In genomic region chrX:18983711-18984380, GRCh38 we compare ENCODE assay signal across 8 cellular contexts. TPM values are rescaled to one million over a fixed set of nuclear protein-coding genes. Genes with fewer than 3 reads are reported as not detected.
A peak's percentile ranks its signal among the peaks of the same experiment; 100 is the strongest.
DNase-seq lines count a peak whose midpoint lies in the region; ATAC-seq, FAIRE-seq and TF ChIP-seq lines count a peak whose summit lies in the region.

A gene with protein sequence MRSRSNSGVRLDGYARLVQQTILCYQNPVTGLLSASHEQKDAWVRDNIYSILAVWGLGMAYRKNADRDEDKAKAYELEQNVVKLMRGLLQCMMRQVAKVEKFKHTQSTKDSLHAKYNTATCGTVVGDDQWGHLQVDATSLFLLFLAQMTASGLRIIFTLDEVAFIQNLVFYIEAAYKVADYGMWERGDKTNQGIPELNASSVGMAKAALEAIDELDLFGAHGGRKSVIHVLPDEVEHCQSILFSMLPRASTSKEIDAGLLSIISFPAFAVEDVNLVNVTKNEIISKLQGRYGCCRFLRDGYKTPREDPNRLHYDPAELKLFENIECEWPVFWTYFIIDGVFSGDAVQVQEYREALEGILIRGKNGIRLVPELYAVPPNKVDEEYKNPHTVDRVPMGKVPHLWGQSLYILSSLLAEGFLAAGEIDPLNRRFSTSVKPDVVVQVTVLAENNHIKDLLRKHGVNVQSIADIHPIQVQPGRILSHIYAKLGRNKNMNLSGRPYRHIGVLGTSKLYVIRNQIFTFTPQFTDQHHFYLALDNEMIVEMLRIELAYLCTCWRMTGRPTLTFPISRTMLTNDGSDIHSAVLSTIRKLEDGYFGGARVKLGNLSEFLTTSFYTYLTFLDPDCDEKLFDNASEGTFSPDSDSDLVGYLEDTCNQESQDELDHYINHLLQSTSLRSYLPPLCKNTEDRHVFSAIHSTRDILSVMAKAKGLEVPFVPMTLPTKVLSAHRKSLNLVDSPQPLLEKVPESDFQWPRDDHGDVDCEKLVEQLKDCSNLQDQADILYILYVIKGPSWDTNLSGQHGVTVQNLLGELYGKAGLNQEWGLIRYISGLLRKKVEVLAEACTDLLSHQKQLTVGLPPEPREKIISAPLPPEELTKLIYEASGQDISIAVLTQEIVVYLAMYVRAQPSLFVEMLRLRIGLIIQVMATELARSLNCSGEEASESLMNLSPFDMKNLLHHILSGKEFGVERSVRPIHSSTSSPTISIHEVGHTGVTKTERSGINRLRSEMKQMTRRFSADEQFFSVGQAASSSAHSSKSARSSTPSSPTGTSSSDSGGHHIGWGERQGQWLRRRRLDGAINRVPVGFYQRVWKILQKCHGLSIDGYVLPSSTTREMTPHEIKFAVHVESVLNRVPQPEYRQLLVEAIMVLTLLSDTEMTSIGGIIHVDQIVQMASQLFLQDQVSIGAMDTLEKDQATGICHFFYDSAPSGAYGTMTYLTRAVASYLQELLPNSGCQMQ (minus strand): TSS chrX:18984114. CDS start chrX:18983932, 182 bp downstream.

- intact Hi-C loops in CD4-positive, alpha-beta T cell (cut with DNase I, micrococcal nuclease) = loop anchor here (2.0 to 10.0 kb wide), 7 partner anchors 97 to 1281 kb away; partner anchors contain the start of genes CDKL5 (in 1 of the 2), PDHA1 (in 1 of the 2), RPS6KA3 (in 1 of the 2) and RS1 (in 1 of the 2)

- no peaks in the 10 kb centered on the region for H3K9me3 ChIP-seq in CD4-positive, alpha-beta T cell (ENCODE audit: control insufficient read depth, low read length)
- no peaks in the 10 kb centered on the region for H3K9me3 ChIP-seq in small intestine (ENCODE audit: control insufficient read depth, low read depth)

- H3K27me3 Mint-ChIP-seq in CD4-positive, alpha-beta T cell = no peaks in the 10 kb centered on the region
- H3K27me3 Mint-ChIP-seq in immature natural killer cell (ENCODE audit: low read depth in 3 of 3) = peaks cover 5 to 9% (median 6%) of the 10 kb centered on the region in 3 donors

- 1 to 28% (median 14%) methylated on average over 43 to 63 of the region's 63 CpGs for WGBS in small intestine, 3 donors

- peak within 1 kb of the TSS; percentile 49 to 77 for H3K4me3 ChIP-seq in small intestine (ENCODE audit: low read depth in 1 of 2, low read length in 2 of 2)

- CTCF ChIA-PET in CD4-positive, alpha-beta T cell (lab: Charles Lee) = no interaction called here

- peak within 1 kb of the TSS; percentile 91 for H3K27ac Mint-ChIP-seq in CD4-positive, alpha-beta T cell
- H3K27ac Mint-ChIP-seq in immature natural killer cell = peak within 1 kb of the TSS; percentile 82 to 94 (median 92)

- H3K36me3 ChIP-seq in small intestine (ENCODE audit: control insufficient read depth in 2 of 2, insufficient read depth in 2 of 2, low read length in 2 of 2) = no peaks in the 10 kb centered on the region

- H3K9me3 Mint-ChIP-seq in CD4-positive, alpha-beta T cell = no peaks in the 10 kb centered on the region
- peaks cover 0 to 2% (median 0%) of the 10 kb centered on the region in 6 donors for H3K9me3 Mint-ChIP-seq in immature natural killer cell

- H3K4me1 ChIP-seq in small intestine (ENCODE audit: control insufficient read depth in 2 of 2, insufficient read depth in 1 of 2, low read depth in 1 of 2, low read length in 1 of 2) = peaks cover 0 to 8% of the 10 kb centered on the region in 2 donors

- H3K27me3 ChIP-seq in CD4-positive, alpha-beta T cell (ENCODE audit: control insufficient read depth, insufficient read depth, low read length) = no peaks in the 10 kb centered on the region
- H3K27me3 ChIP-seq in small intestine (ENCODE audit: control insufficient read depth in 2 of 2, insufficient read depth in 2 of 2, low read length in 2 of 2) = no peaks in the 10 kb centered on the region

- no peak for TF ChIP-seq CTCF in CD4-positive, alpha-beta T cell (IDR thresholded peaks at IDR 0.05)

- H3K27ac ChIP-seq in CD4-positive, alpha-beta T cell (ENCODE audit: low read depth, low read length) = peak within 1 kb of the TSS; percentile 83
- H3K27ac ChIP-seq in small intestine (ENCODE audit: low read depth in 1 of 2, low read length in 1 of 2) = peak within 1 kb of the TSS; percentile 84 to 93

- DNase-seq in CD4-positive, alpha-beta T cell = peak in 3 of 10 experiments; percentile 5 to 32 (median 18)
- DNase-seq in T47D (ENCODE audit: low read depth in 1 of 2, low spot score in 1 of 2) = peak; percentile 31 to 76
- no peak for DNase-seq in immature natural killer cell
- peak; percentile 55 for DNase-seq in small intestine
- no peak for DNase-seq in DMS153 (lab: John Stamatoyannopoulos, UW)

- H3K4me1 Mint-ChIP-seq in CD4-positive, alpha-beta T cell (ENCODE audit: low read depth) = peaks cover 25% of the 10 kb centered on the region
- peaks cover 12 to 22% of the 10 kb centered on the region in 2 donors for H3K4me1 Mint-ChIP-seq in immature natural killer cell

- in situ Hi-C loops in T47D (cut with HindIII; ENCODE audit: low pct_unique_long_range_greater_than_20kb, low sequenced_read_pairs) = no loop called here

- POLR2A ChIA-PET in CD4-positive, alpha-beta T cell (lab: Charles Lee) = no interaction called here

- FAIRE-seq in small intestine (lab: Jason Lieb, UNC) = no peak

- ATAC-seq in CD4-positive, alpha-beta T cell (ENCODE audit: poor library complexity) = peak; percentile 8
- ATAC-seq in GM19324 (IDR thresholded peaks at IDR 0.05; ENCODE audit: low FRiP score, unreplicated experiment) = peak; percentile 56
- ATAC-seq in HG03432 (IDR thresholded peaks at IDR 0.05; ENCODE audit: unreplicated experiment) = peak; percentile 60
- peak; percentile 83 for ATAC-seq in SK-N-SH treated with all-trans-retinoic acid at 6 μM for 48 hours

- H3K36me3 Mint-ChIP-seq in CD4-positive, alpha-beta T cell (ENCODE audit: low read depth) = no peaks in the 10 kb centered on the region
- peaks cover 0 to 3% (median 0%) of the 10 kb centered on the region in 3 donors for H3K36me3 Mint-ChIP-seq in immature natural killer cell

- peak within 1 kb of the TSS; percentile 92 for H3K4me3 Mint-ChIP-seq in CD4-positive, alpha-beta T cell
- peak within 1 kb of the TSS; percentile 83 to 91 (median 85) for H3K4me3 Mint-ChIP-seq in immature natural killer cell

TF ChIP-seq in SK-N-SH treated with all-trans-retinoic acid at 6 μM for 48 hours, 23 proteins besides CTCF, POLR2A, EP300 and RAD21:
- no peak for TF ChIP-seq OSR1 (CRISPR knock-in tag; IDR thresholded peaks at IDR 0.05)
- no peak for TF ChIP-seq PATZ1 (CRISPR knock-in tag; IDR thresholded peaks at IDR 0.05; ENCODE audit: borderline replicate concordance)
- TF ChIP-seq ZNF8 (CRISPR knock-in tag; IDR thresholded peaks at IDR 0.05) = no peak
- no peak for TF ChIP-seq BACH2 (CRISPR knock-in tag; IDR thresholded peaks at IDR 0.05; ENCODE audit: borderline replicate concordance)
- TF ChIP-seq ZNF565 (CRISPR knock-in tag; conservative IDR thresholded peaks at IDR 0.05; ENCODE audit: low read depth) = no peak
- TF ChIP-seq TCF4 (CRISPR knock-in tag; IDR thresholded peaks at IDR 0.05; ENCODE audit: borderline replicate concordance) = no peak
- TF ChIP-seq PPARA (CRISPR knock-in tag; IDR thresholded peaks at IDR 0.05; ENCODE audit: borderline replicate concordance) = no peak
TF ChIP-seq in SK-N-SH treated with all-trans-retinoic acid at 6 μM for 48 hours: peak in this region for 0.

RNA-seq across cellular contexts. Expression of the gene that starts here (rescaled TPM):
- 10 to 100 TPM; 28.5 to 31.4 TPM for total RNA-seq in CD4-positive, alpha-beta T cell
- polyA plus RNA-seq in immature natural killer cell = 10 to 100 TPM in 1 of 3 donors, 1 to 10 TPM in 2; 4.4 to 11.2 (median 6.2) TPM
- 10 to 100 TPM; 16.8 to 25.3 (median 17.6) TPM for polyA plus RNA-seq in small intestine

Comparison
In these comparisons a context has a peak if more than half of its experiments do, and no peak if none do; other contexts are left out.
1. ATAC-seq: peak in every context shown above with its lines; median percentile 83 in SK-N-SH treated with all-trans-retinoic acid at 6 μM for 48 hours; 60 in HG03432; 56 in GM19324; 8 in CD4-positive, alpha-beta T cell.
2. DNase-seq: peak in T47D (2 of 2) and small intestine (single experiment); none in immature natural killer cell (0 of 3) and DMS153 (single experiment).